In the genomic region with DNA sequence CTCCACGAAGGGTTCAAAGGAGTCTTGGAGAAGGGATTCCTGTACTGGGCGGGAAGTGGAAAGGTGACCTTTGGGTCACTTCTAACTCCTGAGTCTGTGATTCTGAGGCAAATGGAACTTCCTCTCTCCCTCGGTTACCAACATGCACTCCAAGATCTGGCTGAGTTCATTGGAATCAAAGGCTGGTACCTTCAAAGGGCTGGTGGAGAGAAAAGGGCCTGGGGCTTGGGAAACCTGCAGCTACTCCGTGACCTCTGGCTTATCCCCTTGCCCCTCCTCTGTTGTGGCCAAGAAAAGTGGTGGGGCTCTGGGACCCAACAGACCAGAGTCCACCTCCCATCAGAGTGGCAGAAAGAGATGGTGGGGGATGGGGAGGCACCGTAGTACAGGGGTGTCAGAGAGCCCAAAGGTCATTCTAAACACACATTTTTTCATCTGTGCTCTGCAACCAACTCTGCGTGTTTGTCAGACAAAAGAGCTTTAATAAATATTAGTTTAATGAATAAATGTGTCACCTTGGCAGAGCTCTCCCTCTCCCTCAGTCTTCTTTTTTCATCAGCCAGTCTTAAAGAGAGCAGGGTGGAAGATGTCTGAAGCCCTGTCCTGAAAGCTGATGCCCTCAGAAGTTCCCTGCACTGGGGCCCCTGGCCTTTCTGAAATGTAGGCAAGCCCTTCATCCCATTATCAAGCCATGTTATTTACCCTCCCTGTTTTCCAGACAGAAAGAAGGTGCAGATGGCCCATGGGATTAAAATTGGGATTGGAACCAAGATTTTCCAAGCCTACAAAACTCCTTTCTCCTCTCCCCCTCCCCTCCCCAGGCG, we compare ENCODE assay signal across 15 cellular contexts.
DNase-seq lines count a peak whose midpoint lies in the region; ATAC-seq and TF ChIP-seq lines count a peak whose summit lies in the region.
"Had no signal": no experiment of that assay in that cellular context is flagged by ENCODE, and none has a peak within 500 bp of the region (broad histone marks: within the 10 kb centered on the region; RNA-seq: fewer than 3 reads in every experiment).

No MANE protein-coding gene starts in this region.

- no peaks in the 10 kb centered on the region for H3K9me3 ChIP-seq in BLaER1 treated with 17β-estradiol and CSF1 and Interleukin-3, amounts not matched to agents 10 nM and 100 nM (replicated peaks in 1 of 11)
- no peaks in the 10 kb centered on the region for H3K9me3 ChIP-seq in KOPT-K1 (ENCODE audit: insufficient read depth, low read length, poor library complexity, severe bottlenecking)
- H3K9me3 ChIP-seq: gastroesophageal sphincter had no signal

- peak overlapping the region in 8 of 11 experiments; percentile 63 to 84 (median 72); a peak in 15 of 22 replicates for H3K27ac ChIP-seq in BLaER1 treated with 17β-estradiol and CSF1 and Interleukin-3, amounts not matched to agents 10 nM and 100 nM
- H3K27ac ChIP-seq in KOPT-K1 (ENCODE audit: low read depth, low read length, poor library complexity, severe bottlenecking), result peak overlapping the region; percentile 58
- H3K27ac ChIP-seq in cingulate gyrus (ENCODE audit: low read depth, low read length), result peak overlapping the region; percentile 61
- H3K27ac ChIP-seq: gastroesophageal sphincter, RWPE1 had no signal

- H3K27me3 Mint-ChIP-seq in nephron progenitor cell (ENCODE audit: low read depth, poor library complexity), result peaks cover 3% of the 10 kb centered on the region
- H3K27me3 Mint-ChIP-seq: stimulated activated naive CD8-positive, alpha-beta T cell treated with anti-CD3 and anti-CD28 coated beads, Interleukin-15, Interleukin-2, amounts not matched to agents 100 ng/mL and 50 ng/mL, for 24 hours had no signal

- H4K20me1 ChIP-seq in BLaER1 treated with 17β-estradiol and CSF1 and Interleukin-3, amounts not matched to agents 10 nM and 100 nM, result no peaks in the 10 kb centered on the region; a peak in 2 of 22 replicates

- H3K9me3 Mint-ChIP-seq in nephron progenitor cell, result no peaks in the 10 kb centered on the region
- H3K9me3 Mint-ChIP-seq: stimulated activated naive CD8-positive, alpha-beta T cell treated with anti-CD3 and anti-CD28 coated beads, Interleukin-15, Interleukin-2, amounts not matched to agents 100 ng/mL and 50 ng/mL, for 24 hours had no signal

- H3K9ac ChIP-seq in BLaER1 treated with 17β-estradiol and CSF1 and Interleukin-3, amounts not matched to agents 10 nM and 100 nM, result peak overlapping the region in 7 of 11 experiments; percentile 45 to 73 (median 63); a peak in 13 of 22 replicates

- H3K36me3 Mint-ChIP-seq in nephron progenitor cell (ENCODE audit: low read depth), result peaks cover 33% of the 10 kb centered on the region

- peak overlapping the region; percentile 79 for H3K27ac Mint-ChIP-seq in nephron progenitor cell
- H3K27ac Mint-ChIP-seq: stimulated activated naive CD8-positive, alpha-beta T cell treated with anti-CD3 and anti-CD28 coated beads, Interleukin-15, Interleukin-2, amounts not matched to agents 100 ng/mL and 50 ng/mL, for 24 hours had no signal

- H3K36me3 ChIP-seq in BLaER1 treated with 17β-estradiol and CSF1 and Interleukin-3, amounts not matched to agents 10 nM and 100 nM, result peaks cover 0 to 29% (median 0%) of the 10 kb centered on the region in 11 experiments; a peak in 2 of 22 replicates
- H3K36me3 ChIP-seq in KOPT-K1 (ENCODE audit: insufficient read depth, low read length) (peaks cover 79% of the 10 kb centered on the region), H7 (replicated peaks; ENCODE audit: control insufficient read depth, insufficient read depth, low read length) (no peaks in the 10 kb centered on the region)
- H3K36me3 ChIP-seq: gastroesophageal sphincter had no signal

- ATAC-seq in HG03469 (IDR thresholded peaks at IDR 0.05; ENCODE audit: unreplicated experiment) (no peak), GM21526 (IDR thresholded peaks at IDR 0.05; ENCODE audit: low FRiP score, unreplicated experiment) (no peak)
- ATAC-seq: gastroesophageal sphincter had no signal

- no peaks in the 10 kb centered on the region for H3K27me3 ChIP-seq in BLaER1 treated with 17β-estradiol and CSF1 and Interleukin-3, amounts not matched to agents 10 nM and 100 nM
- H3K27me3 ChIP-seq in H7 (ENCODE audit: control insufficient read depth, insufficient read depth, low read length), result no peaks in the 10 kb centered on the region
- H3K27me3 ChIP-seq: gastroesophageal sphincter had no signal

- peaks cover 47 to 100% (median 98%) of the 10 kb centered on the region in 10 experiments for H3K4me1 ChIP-seq in BLaER1 treated with 17β-estradiol and CSF1 and Interleukin-3, amounts not matched to agents 10 nM and 100 nM

- peak overlapping the region in 1 of 10 experiments; percentile 28; a peak in 2 of 20 replicates for H3K4me3 ChIP-seq in BLaER1 treated with 17β-estradiol and CSF1 and Interleukin-3, amounts not matched to agents 10 nM and 100 nM
- H3K4me3 ChIP-seq in H7 (ENCODE audit: insufficient read depth, low read depth, low read length), result no peak overlapping the region
- H3K4me3 ChIP-seq: gastroesophageal sphincter had no signal

- no peak for TF ChIP-seq CTCF in nephron progenitor cell (IDR thresholded peaks at IDR 0.05)

- DNase-seq in nephron progenitor cell, result no peak
- DNase-seq in H7, result no peak
- DNase-seq in dermis blood vessel endothelial cell, result no peak
- DNase-seq: activated effector memory CD4-positive, alpha-beta T cell treated with Interleukin-2 at 50 U/mL for 16 hours; COR-L47; NCI-H748 treated with DMSO at 0.1 percent for 48 hours; SW 1271 had no signal

- peaks cover 60% of the 10 kb centered on the region for H3K4me1 Mint-ChIP-seq in nephron progenitor cell

- peak overlapping the region; percentile 29 to 97 (median 88) for H3K4me2 ChIP-seq in BLaER1 treated with 17β-estradiol and CSF1 and Interleukin-3, amounts not matched to agents 10 nM and 100 nM

- peak overlapping the region; percentile 6 for H3K4me3 Mint-ChIP-seq in nephron progenitor cell
- H3K4me3 Mint-ChIP-seq: stimulated activated naive CD8-positive, alpha-beta T cell treated with anti-CD3 and anti-CD28 coated beads, Interleukin-15, Interleukin-2, amounts not matched to agents 100 ng/mL and 50 ng/mL, for 24 hours had no signal
